21 cellular contexts compared by ENCODE assay signal in the genomic region with DNA sequence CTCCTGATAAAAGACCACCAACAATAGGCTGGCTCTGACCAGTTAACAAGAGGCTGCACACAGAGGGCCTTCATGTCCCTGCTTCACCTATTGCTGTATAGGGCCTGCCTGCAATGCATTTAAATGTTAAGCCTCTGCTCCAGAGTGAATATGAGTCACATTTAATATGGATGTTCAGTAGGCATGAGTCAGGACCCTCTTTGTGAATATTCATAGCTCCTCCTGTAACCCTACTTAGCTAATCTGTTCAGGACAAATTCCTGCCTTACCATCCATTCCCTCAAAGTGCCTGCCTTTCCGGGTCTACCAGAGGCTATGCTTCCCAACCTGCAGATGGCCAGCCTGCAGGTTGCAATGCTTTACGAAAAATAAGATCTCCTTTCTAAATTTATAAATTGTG. TPM values are rescaled to one million over a fixed set of nuclear protein-coding genes. Genes with fewer than 3 reads are reported as not detected.
DNase-seq lines count a peak whose midpoint lies in the region; ATAC-seq lines count a peak whose summit lies in the region.
"Had no signal": no experiment of that assay in that cellular context is flagged by ENCODE, and none has a peak within 500 bp of the region (broad histone marks: within the 10 kb centered on the region; RNA-seq: fewer than 3 reads in every experiment).

No MANE protein-coding gene starts in this region.

- intact Hi-C loops in cardiac septum (cut with DNase I), result no loop called here
- intact Hi-C loops in right cardiac atrium (cut with DNase I), result no loop called here

- DNase-seq in cardiac septum (ENCODE audit: low spot score) (peak; percentile 4), right cardiac atrium (no peak), amniotic stem cell (lab: John Stamatoyannopoulos, UW) (peak; percentile 11), hepatic stellate cell (ENCODE audit: low spot score) (peak; percentile 42), anterior cingulate cortex (lab: John Stamatoyannopoulos, UW) (no peak), C1 segment of cervical spinal cord (lab: John Stamatoyannopoulos, UW) (no peak)
- DNase-seq: activated CD4-positive, alpha-beta T cell treated with anti-CD3 and anti-CD28 coated beads, Interleukin-2, amount 10 ng/mL, durations not matched to agents 24 days and 14 days; CD8-positive, alpha-beta T cell; DMS79 treated with DMSO at 0.1 percent for 48 hours; H7; lower lobe of right lung; natural killer cell; NCI-H2029 treated with DMSO at 0.1 percent for 48 hours; NCI-H524; spleen; SW 1271; testis had no signal

- H3K9me3 ChIP-seq in right cardiac atrium (ENCODE audit: control insufficient read depth, low read length), result no peaks in the 10 kb centered on the region
- H3K9me3 ChIP-seq: A549, lower lobe of right lung, spleen, testis had no signal

- H3K27ac ChIP-seq in right cardiac atrium (ENCODE audit: low read length), result no peak overlapping the region
- H3K27ac ChIP-seq: A549, lower lobe of right lung, testis had no signal

- no peaks in the 10 kb centered on the region for H3K4me1 ChIP-seq in right cardiac atrium (ENCODE audit: control insufficient read depth, insufficient read depth, low read length)
- H3K4me1 ChIP-seq: A549, lower lobe of right lung, testis had no signal

- no peaks in the 10 kb centered on the region for H3K27me3 ChIP-seq in right cardiac atrium (ENCODE audit: control insufficient read depth, insufficient read depth)
- H3K27me3 ChIP-seq: spleen, testis had no signal

- H3K4me3 ChIP-seq in right cardiac atrium (ENCODE audit: low read length), result no peak overlapping the region
- H3K4me3 ChIP-seq: A549, K562, lower lobe of right lung, spleen, testis had no signal

- WGBS in right cardiac atrium, result 95% methylated on average over 2 of the region's 2 CpGs

- ATAC-seq in right cardiac atrium (no peak), HG02763 (IDR thresholded peaks at IDR 0.05; ENCODE audit: unreplicated experiment) (no peak), HG03432 (IDR thresholded peaks at IDR 0.05; ENCODE audit: unreplicated experiment) (no peak)
- ATAC-seq: A549; CD8-positive, alpha-beta T cell; K562; lower lobe of right lung; natural killer cell had no signal

RNA-seq across cellular contexts. Expression of a gene that starts 32.5 kb away (rescaled TPM):
- total RNA-seq in cardiac septum (4.4 TPM), right cardiac atrium (1 to 10 TPM; 3.1 to 6.5 (median 5.6) TPM)
- 1.4 TPM for polyA plus RNA-seq in right cardiac atrium
- total RNA-seq: activated CD4-positive, alpha-beta T cell treated with anti-CD3 and anti-CD28 coated beads, Interleukin-2, amount 10 ng/mL, durations not matched to agents 24 days and 14 days; CD8-positive, alpha-beta T cell had no signal

Comparison
In these comparisons a context has a peak if more than half of its experiments do, and no peak if none do; other contexts are left out.
1. DNase-seq: peak in cardiac septum (single experiment), amniotic stem cell (single experiment) and hepatic stellate cell (single experiment); none in right cardiac atrium (0 of 3), anterior cingulate cortex (0 of 58) and C1 segment of cervical spinal cord (0 of 14).